Comparison of ENCODE assay signal across 8 cellular contexts in the genomic region with DNA sequence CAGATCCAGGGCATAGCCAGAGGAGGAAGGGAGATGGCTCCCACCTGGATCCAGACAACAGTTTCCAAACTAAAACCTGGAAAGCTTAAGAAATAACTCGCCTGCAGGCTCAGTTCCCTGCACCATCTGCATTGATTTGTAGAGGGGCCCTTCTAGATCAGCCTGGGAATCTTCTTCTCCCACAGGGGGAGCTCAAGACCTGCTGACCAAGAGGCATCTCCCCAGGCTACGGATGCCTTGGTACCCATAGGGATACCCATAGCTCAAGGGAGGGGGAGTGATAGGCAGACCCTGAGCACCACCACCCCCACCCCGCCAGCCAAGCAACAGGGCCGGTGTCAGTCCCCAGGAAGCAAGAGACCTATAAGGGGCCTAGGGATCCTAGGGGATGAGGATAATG. TPM values are rescaled to one million over a fixed set of nuclear protein-coding genes. Genes with fewer than 3 reads are reported as not detected.
DNase-seq lines count a peak whose midpoint lies in the region; ATAC-seq, FAIRE-seq and TF ChIP-seq lines count a peak whose summit lies in the region.

No MANE protein-coding gene starts in this region.

- no peak overlapping the region for H3K27ac ChIP-seq in hepatocyte
- no peak overlapping the region for H3K27ac ChIP-seq in kidney (ENCODE audit: low read depth in 2 of 2, low read length in 2 of 2)

- peak; percentile 23 for TF ChIP-seq CTCF in hepatocyte (IDR thresholded peaks at IDR 0.05; ENCODE audit: poor library complexity)
- no peak for TF ChIP-seq CTCF in kidney (IDR thresholded peaks at IDR 0.05; ENCODE audit: borderline replicate concordance, extremely low read depth, insufficient read depth)

- no peak for FAIRE-seq in kidney (lab: Jason Lieb, UNC)

- H3K27me3 ChIP-seq in hepatocyte = no peaks in the 10 kb centered on the region

- no peaks in the 10 kb centered on the region for H3K79me2 ChIP-seq in hepatocyte

- no peak overlapping the region for H3K9ac ChIP-seq in kidney (ENCODE audit: low read length in 2 of 2)

- H3K9me3 ChIP-seq in hepatocyte (ENCODE audit: low read depth) (no peaks in the 10 kb centered on the region), kidney (ENCODE audit: control insufficient read depth in 1 of 2, low read length in 2 of 2) (no peaks in the 10 kb centered on the region)

- no peak overlapping the region for H3K4me2 ChIP-seq in hepatocyte

- H3K9me2 ChIP-seq in hepatocyte (replicated peaks; ENCODE audit: insufficient read depth) = no peaks in the 10 kb centered on the region

- DNase-seq in SHP77 (lab: John Stamatoyannopoulos, UW) = peak; percentile 21 to 23
- DNase-seq in SHP77 treated with DMSO at 0.1 percent for 48 hours (lab: John Stamatoyannopoulos, UW) = no peak
- DNase-seq in SK-N-DZ (ENCODE audit: low spot score) = peak; percentile 66
- DNase-seq in hepatocyte (ENCODE audit: low spot score) = peak; percentile 18
- DNase-seq in kidney = no peak
- DNase-seq in stimulated activated CD4-positive, alpha-beta T cell treated with anti-CD3 and anti-CD28 coated beads, Interleukin-4, amount 100 ng/mL, for 1 hour = no peak

- intact Hi-C loops in kidney (cut with DNase I) = no loop called here

- 39% methylated on average over 4 of the region's 4 CpGs for WGBS in hepatocyte (ENCODE audit: low lambda C conversion rate, missing lambda C conversion rate)

- ATAC-seq in HG02870 (IDR thresholded peaks at IDR 0.05; ENCODE audit: unreplicated experiment) = peak; percentile 49
- no peak for ATAC-seq in GM21717 (IDR thresholded peaks at IDR 0.05; ENCODE audit: unreplicated experiment)

- H3K4me3 ChIP-seq in hepatocyte = no peak overlapping the region
- H3K4me3 ChIP-seq in kidney (ENCODE audit: low read length in 2 of 2) = no peak overlapping the region

- no peaks in the 10 kb centered on the region for H4K20me1 ChIP-seq in hepatocyte (ENCODE audit: insufficient read depth, poor library complexity, severe bottlenecking)

- no peak overlapping the region for H2AFZ ChIP-seq in hepatocyte

- H3K36me3 ChIP-seq in hepatocyte (replicated peaks; ENCODE audit: insufficient read depth, low read depth) (no peaks in the 10 kb centered on the region), kidney (ENCODE audit: control insufficient read depth in 1 of 2, insufficient read depth in 2 of 2, low read length in 2 of 2) (no peaks in the 10 kb centered on the region)

- H3K4me1 ChIP-seq in hepatocyte (ENCODE audit: insufficient read depth) (peaks cover 4% of the 10 kb centered on the region), kidney (ENCODE audit: control insufficient read depth in 1 of 2, insufficient read depth in 1 of 2, low read depth in 1 of 2, low read length in 2 of 2) (no peaks in the 10 kb centered on the region)

RNA-seq across cellular contexts. Expression of a gene that starts 28.0 kb away (rescaled TPM):
- 5.6 and 8.0 TPM in 2 replicates for polyA plus RNA-seq in SK-N-DZ (2014; cell fraction: cytosol; rRNA removed)
- 4.1 and 4.5 TPM in 2 replicates for polyA plus RNA-seq in SK-N-DZ (2014; cell fraction: nucleus; rRNA removed)
- total RNA-seq in hepatocyte (0.07 TPM in 1 of 2 replicates, not detected in the other), kidney (not detected)
- polyA plus RNA-seq in hepatocyte (not detected in 2 replicates), kidney (ENCODE audit: insufficient read depth, low read depth, low replicate concordance) (not detected)

Comparison
In these comparisons a context has a peak if more than half of its experiments do, and no peak if none do; other contexts are left out.
1. DNase-seq: peak in SHP77 (2 of 2), SK-N-DZ (single experiment) and hepatocyte (single experiment); none in SHP77 treated with DMSO at 0.1 percent for 48 hours (single experiment), kidney (single experiment) and stimulated activated CD4-positive, alpha-beta T cell treated with anti-CD3 and anti-CD28 coated beads, Interleukin-4, amount 100 ng/mL, for 1 hour (single experiment).